ENCODE assay signal across 23 cellular contexts in the genomic region with DNA sequence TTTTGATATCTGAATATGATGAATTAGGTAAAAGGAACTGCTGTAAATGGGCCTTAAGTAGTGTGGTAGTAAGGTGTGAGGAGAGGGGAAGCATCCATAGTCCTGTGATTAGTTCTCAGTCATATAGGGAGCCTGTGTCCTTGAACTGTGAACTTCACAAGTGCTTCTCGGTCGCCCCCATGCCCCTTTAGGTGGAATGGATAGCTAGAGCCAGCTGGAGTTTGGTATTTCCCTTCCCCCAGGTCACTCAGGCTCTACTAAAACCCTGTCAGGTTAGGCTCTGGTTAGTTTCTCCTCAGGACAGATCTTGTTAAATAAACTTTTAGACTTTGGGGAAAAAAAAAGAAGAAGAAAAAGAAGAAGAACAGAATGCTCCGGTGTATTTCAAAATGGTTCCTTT.
"Had no signal": no experiment of that assay in that cellular context is flagged by ENCODE, and none has a peak within 500 bp of the region (broad histone marks: within the 10 kb centered on the region; RNA-seq: fewer than 3 reads in every experiment).

No MANE protein-coding gene starts in this region.

- H3K4me1 ChIP-seq: SJSA1 had no signal

- H3K9me3 ChIP-seq: MG63, SJSA1 had no signal

- DNase-seq: IMR-90, Karpas-422, KG1, MG63, NCI-H1092, NCI-H1105 treated with DMSO at 0.1 percent for 48 hours, NCI-H1417 treated with DMSO at 0.1 percent for 48 hours, NCI-H146, NCI-H1694 treated with DMSO at 0.1 percent for 48 hours, NCI-H1930, NCI-H2081, NCI-H2107, NCI-H2227 treated with DMSO at 0.1 percent for 48 hours, NCI-H446, NCI-H510A, NCI-H524 treated with DMSO at 0.1 percent for 48 hours, NCI-H69, NCI-H774, Right ventricle myocardium superior, RPMI8226, SIG-M5 had no signal

- H3K36me3 ChIP-seq: MG63, SJSA1 had no signal

- H3K4me3 ChIP-seq: MG63, SJSA1, SK-N-MC had no signal

- H3K27me3 ChIP-seq: MG63 had no signal

- H3K27ac ChIP-seq: SJSA1, SK-N-MC had no signal
